In the genomic region with DNA sequence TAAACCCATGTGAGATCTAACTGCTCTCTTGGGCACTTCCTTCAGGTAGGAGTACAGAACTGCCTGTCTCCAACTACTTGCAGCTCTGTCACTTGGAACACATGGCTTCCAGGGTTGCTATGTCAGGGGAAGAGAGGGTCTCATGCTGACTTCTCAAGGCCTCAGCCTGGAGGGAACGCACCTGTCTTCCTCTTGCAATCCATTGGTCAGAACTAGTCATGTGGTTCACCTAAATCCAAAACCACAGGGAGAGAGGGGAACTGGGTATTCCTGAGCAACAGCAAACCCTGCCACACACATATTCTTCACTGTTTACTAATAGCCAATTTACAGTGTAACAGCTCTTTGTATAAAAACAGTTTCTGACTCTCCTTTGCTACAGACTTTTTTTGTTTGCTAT, we compare ENCODE assay signal across 19 cellular contexts.
DNase-seq lines count a peak whose midpoint lies in the region; ATAC-seq, FAIRE-seq and TF ChIP-seq lines count a peak whose summit lies in the region.
"Had no signal": no experiment of that assay in that cellular context is flagged by ENCODE, and none has a peak within 500 bp of the region (broad histone marks: within the 10 kb centered on the region; RNA-seq: fewer than 3 reads in every experiment).

No MANE protein-coding gene starts in this region.

- TF ChIP-seq CTCF in WERI-Rb-1 (IDR thresholded peaks at IDR 0.05; ENCODE audit: low read depth, low read length): 0 out of 2 replicates have a peak, but pooled peaks have one; percentile 9

- no peaks in the 10 kb centered on the region for H3K36me3 ChIP-seq in WERI-Rb-1

- H3K9me3 ChIP-seq in WERI-Rb-1 (ENCODE audit: severe bottlenecking): no peaks in the 10 kb centered on the region

- DNase-seq in NCI-H82 (lab: John Stamatoyannopoulos, UW) (peak; percentile 25), NCI-H82 treated with DMSO at 0.1 percent for 48 hours (lab: John Stamatoyannopoulos, UW; ENCODE audit: unreplicated experiment) (no peak), WERI-Rb-1 (no peak), iPS-NIHi7 (ENCODE audit: extremely low spot score) (peak; percentile 15), urothelium cell line (ENCODE audit: low spot score) (no peak), SKM-1 (lab: John Stamatoyannopoulos, UW; ENCODE audit: unreplicated experiment) (no peak), NCI-H2171 treated with DMSO at 0.1 percent for 48 hours (lab: John Stamatoyannopoulos, UW) (no peak)
- DNase-seq: HCEC 1CT; KBM-7; MV-4-11; NCI-H2029; NCI-H226; NK-92 treated with Interleukin-12 subunit alpha and Interleukin-12 subunit beta, amount 100 ng/mL, for 24 hours had no signal

- H3K4me3 ChIP-seq in WERI-Rb-1 (ENCODE audit: low read depth, low read length): no peak overlapping the region

- ATAC-seq in HG03025 (IDR thresholded peaks at IDR 0.05; ENCODE audit: low FRiP score, unreplicated experiment): no peak
- ATAC-seq: Right ventricle myocardium inferior had no signal

- no peak overlapping the region for H3K27ac ChIP-seq in WERI-Rb-1
- H3K27ac ChIP-seq: C4-2B had no signal

- peak; percentile 20 for FAIRE-seq in urothelium cell line (lab: Jason Lieb, UNC)
- FAIRE-seq: D721Med, GM12892, RCC 7860 had no signal

- H3K27me3 ChIP-seq in WERI-Rb-1 (ENCODE audit: insufficient read depth, low read depth, severe bottlenecking): no peaks in the 10 kb centered on the region

Comparison
In these comparisons a context has a peak if more than half of its experiments do, and no peak if none do; other contexts are left out.
1. DNase-seq: peak in NCI-H82 (single experiment) and iPS-NIHi7 (single experiment); none in NCI-H82 treated with DMSO at 0.1 percent for 48 hours (single experiment), WERI-Rb-1 (single experiment), urothelium cell line (single experiment), SKM-1 (single experiment) and NCI-H2171 treated with DMSO at 0.1 percent for 48 hours (single experiment).